Comparison of ENCODE assay signal across 17 cellular contexts in genomic region chr20:32427996-32428395, GRCh38.
"Had no signal": no experiment of that assay in that cellular context is flagged by ENCODE, and none has a peak within 500 bp of the region (broad histone marks: within the 10 kb centered on the region; RNA-seq: fewer than 3 reads in every experiment).

No MANE protein-coding gene starts in this region.

- H3K4me3 ChIP-seq: ascending aorta, coronary artery, gastrocnemius medialis, heart right ventricle, left ventricle myocardium inferior, neural progenitor cell, ovary, smooth muscle cell, upper lobe of right lung had no signal

- H3K27me3 ChIP-seq: ascending aorta, gastrocnemius medialis, heart right ventricle, neural progenitor cell, ovary, upper lobe of right lung had no signal

- H3K36me3 ChIP-seq: neural progenitor cell, ovary had no signal

- DNase-seq: activated CD4-positive, alpha-beta T cell treated with anti-CD3 and anti-CD28 coated beads for 1 hour; activated gamma-delta T cell treated with Interleukin-2 at 50 U/mL for 16 hours; gastrocnemius medialis; heart right ventricle; kidney glomerular epithelial cell; left ventricle myocardium inferior; mammary epithelial cell; ovary; stimulated activated CD4-positive, alpha-beta T cell treated with anti-CD3 and anti-CD28 coated beads, Interleukin-4, amount 100 ng/mL, for 1 hour; SW 1271; upper lobe of right lung; WERI-Rb-1 had no signal

- H3K4me3 Mint-ChIP-seq: neural progenitor cell had no signal

- H3K4me1 ChIP-seq: ascending aorta, gastrocnemius medialis, neural progenitor cell, upper lobe of right lung had no signal

- ATAC-seq: gastrocnemius medialis, heart right ventricle, sciatic nerve, upper lobe of right lung had no signal

- H3K9me3 ChIP-seq: ascending aorta, gastrocnemius medialis, heart right ventricle, left ventricle myocardium inferior, ovary, upper lobe of right lung had no signal

- H3K4me1 Mint-ChIP-seq: neural progenitor cell had no signal

- H3K27ac Mint-ChIP-seq: neural progenitor cell had no signal

- H3K9me3 Mint-ChIP-seq: neural progenitor cell had no signal

- H3K27ac ChIP-seq: ascending aorta, coronary artery, gastrocnemius medialis, heart right ventricle, left ventricle myocardium inferior, neural progenitor cell, ovary, upper lobe of right lung, WERI-Rb-1 had no signal
